Comparison of ENCODE assay signal across 22 cellular contexts in the genomic region with DNA sequence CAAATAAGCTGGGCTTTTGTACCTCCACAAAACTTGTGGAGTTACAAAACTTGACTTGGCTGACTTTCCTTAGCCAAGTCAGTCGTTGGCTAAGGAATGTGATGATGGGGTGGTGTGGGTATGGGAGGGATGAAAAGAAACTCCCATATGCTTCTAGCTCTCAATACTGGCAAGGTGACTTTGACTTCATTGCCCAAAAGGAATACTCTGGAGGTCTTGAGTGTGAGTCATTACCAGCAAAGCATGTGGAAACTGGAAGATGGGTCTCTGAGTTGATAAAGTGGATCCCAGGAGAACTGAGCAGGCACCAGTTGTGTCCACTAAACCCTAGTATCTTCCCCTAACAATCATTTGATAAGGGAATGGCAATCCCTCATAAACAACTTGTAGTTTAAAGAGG.
A peak's percentile ranks its signal among the peaks of the same experiment; 100 is the strongest.
DNase-seq lines count a peak whose midpoint lies in the region; ATAC-seq and TF ChIP-seq lines count a peak whose summit lies in the region.
"Had no signal": no experiment of that assay in that cellular context is flagged by ENCODE, and none has a peak within 500 bp of the region (broad histone marks: within the 10 kb centered on the region; RNA-seq: fewer than 3 reads in every experiment).

No MANE protein-coding gene starts in this region.

- H3K36me3 ChIP-seq in OCI-LY3 (replicated peaks; ENCODE audit: low read depth, low read length), result no peaks in the 10 kb centered on the region
- H3K36me3 ChIP-seq in mesodermal cell (ENCODE audit: control insufficient read depth, insufficient read depth, low read length), result peaks cover 7% of the 10 kb centered on the region
- H3K36me3 ChIP-seq in CD4-positive, alpha-beta memory T cell (ENCODE audit: insufficient read depth, low read length), result no peaks in the 10 kb centered on the region
- H3K36me3 ChIP-seq: BE2C, Peyer's patch, right atrium auricular region, suprapubic skin had no signal

- intact Hi-C loops in CD4-positive, alpha-beta memory T cell (cut with micrococcal nuclease), result no loop called here

- peak overlapping the region; percentile 55; the same call in 1 of the 2 replicates for H2AFZ ChIP-seq in OCI-LY3 (ENCODE audit: low read depth, low read length)

- H4K20me1 ChIP-seq in OCI-LY3 (ENCODE audit: insufficient read depth, low read length), result no peaks in the 10 kb centered on the region

- no peaks in the 10 kb centered on the region for H3K36me3 Mint-ChIP-seq in CD4-positive, alpha-beta memory T cell
- H3K36me3 Mint-ChIP-seq: T-cell had no signal

- H3K4me3 Mint-ChIP-seq in CD4-positive, alpha-beta memory T cell, result no peak overlapping the region
- H3K4me3 Mint-ChIP-seq: T-cell had no signal

- H3K79me2 ChIP-seq in OCI-LY3 (ENCODE audit: low read length), result no peaks in the 10 kb centered on the region

- H3K9me3 Mint-ChIP-seq in CD4-positive, alpha-beta memory T cell, result no peaks in the 10 kb centered on the region
- H3K9me3 Mint-ChIP-seq: T-cell had no signal

- DNase-seq in ELR (ENCODE audit: low read depth), result peak; percentile 62
- peak; percentile 42 for DNase-seq in fibroblast of gingiva (ENCODE audit: low read depth)
- DNase-seq in cerebellar nuclear complex (lab: John Stamatoyannopoulos, UW), result no peak
- no peak for DNase-seq in CD4-positive, alpha-beta memory T cell
- DNase-seq: activated CD4-positive, alpha-beta T cell treated with anti-CD3 and anti-CD28 coated beads for 1 hour; activated naive CD4-positive, alpha-beta T cell; DMS 273 treated with DMSO at 0.1 percent for 48 hours; effector CD8-positive, alpha-beta T cell; MV-4-11; NCI-H2107; NCI-H69; Peyer's patch; stimulated activated CD4-positive, alpha-beta T cell treated with anti-CD3 and anti-CD28 coated beads, Interleukin-2, amount 100 ng/mL, for 24 hours; stimulated activated CD8-positive, alpha-beta memory T cell treated with anti-CD3 and anti-CD28 coated beads, Interleukin-4, amount 100 ng/mL, for 48 hours; T-cell had no signal

- no peak overlapping the region for H3K9ac ChIP-seq in OCI-LY3 (ENCODE audit: low read length)

- H3K27ac ChIP-seq in OCI-LY3 (ENCODE audit: low read length), result no peak overlapping the region
- H3K27ac ChIP-seq in mesodermal cell (ENCODE audit: low read depth, low read length, severe bottlenecking), result peak overlapping the region; percentile 97
- H3K27ac ChIP-seq in CD4-positive, alpha-beta memory T cell (ENCODE audit: low read depth, low read length), result no peak overlapping the region
- H3K27ac ChIP-seq: Peyer's patch, right atrium auricular region, suprapubic skin had no signal

- H3K9me3 ChIP-seq in OCI-LY3 (ENCODE audit: insufficient read depth, low read length), result no peaks in the 10 kb centered on the region
- H3K9me3 ChIP-seq in mesodermal cell (ENCODE audit: control insufficient read depth, low read length), result no peaks in the 10 kb centered on the region
- H3K9me3 ChIP-seq in CD4-positive, alpha-beta memory T cell (ENCODE audit: control insufficient read depth in 1 of 2, low read length in 2 of 2), result no peaks in the 10 kb centered on the region
- H3K9me3 ChIP-seq: BE2C, Peyer's patch, right atrium auricular region, suprapubic skin had no signal

- ATAC-seq in esophagus mucosa (no peak), HG02852 (IDR thresholded peaks at IDR 0.05; ENCODE audit: unreplicated experiment) (no peak)
- ATAC-seq: T-cell had no signal

- H3K4me3 ChIP-seq in OCI-LY3 (ENCODE audit: low read length) (no peak overlapping the region), mesodermal cell (ENCODE audit: extremely low read depth, insufficient read depth, low read length, poor library complexity, severe bottlenecking) (no peak overlapping the region)
- H3K4me3 ChIP-seq in CD4-positive, alpha-beta memory T cell (ENCODE audit: low read length in 2 of 2), result no peak overlapping the region
- H3K4me3 ChIP-seq: Peyer's patch, right atrium auricular region, suprapubic skin had no signal

- H3K27me3 Mint-ChIP-seq in CD4-positive, alpha-beta memory T cell, result peaks cover 0 to 1% of the 10 kb centered on the region in 2 donors

- POLR2A ChIA-PET in CD4-positive, alpha-beta memory T cell (lab: Charles Lee; ENCODE audit: partially characterized antibody), result no interaction called here

- WGBS in mesodermal cell (ENCODE audit: insufficient coverage in 2 of 2), 2 experiments, result no CpG with 5 or more reads among the region's 1 CpG

- no peak for TF ChIP-seq CTCF in OCI-LY3 (IDR thresholded peaks at IDR 0.05; ENCODE audit: low read depth, low read length)

- H3K4me1 Mint-ChIP-seq in CD4-positive, alpha-beta memory T cell, result no peaks in the 10 kb centered on the region
- H3K4me1 Mint-ChIP-seq: T-cell had no signal

- H3K4me1 ChIP-seq in OCI-LY3 (ENCODE audit: low read length) (no peaks in the 10 kb centered on the region), mesodermal cell (ENCODE audit: control insufficient read depth, insufficient read depth, low read length, poor library complexity, severe bottlenecking) (peaks cover 29% of the 10 kb centered on the region)
- H3K4me1 ChIP-seq in CD4-positive, alpha-beta memory T cell (ENCODE audit: insufficient read depth, low read length), result no peaks in the 10 kb centered on the region
- H3K4me1 ChIP-seq: BE2C, Peyer's patch, right atrium auricular region, suprapubic skin had no signal

- H3K27me3 ChIP-seq in OCI-LY3 (ENCODE audit: low read depth, low read length), result no peaks in the 10 kb centered on the region
- no peaks in the 10 kb centered on the region for H3K27me3 ChIP-seq in CD4-positive, alpha-beta memory T cell (ENCODE audit: insufficient read depth, low read length)
- H3K27me3 ChIP-seq: BE2C, Peyer's patch, right atrium auricular region, suprapubic skin had no signal

- H3K4me2 ChIP-seq in OCI-LY3 (ENCODE audit: low read length), result no peak overlapping the region

- CTCF ChIA-PET in CD4-positive, alpha-beta memory T cell (lab: Charles Lee; ENCODE audit: partially characterized antibody), result no interaction called here

- H3K27ac Mint-ChIP-seq in CD4-positive, alpha-beta memory T cell, result no peak overlapping the region
- H3K27ac Mint-ChIP-seq: T-cell had no signal

Comparison
In these comparisons a context has a peak if more than half of its experiments do, and no peak if none do; other contexts are left out.
1. DNase-seq: peak in ELR (single experiment) and fibroblast of gingiva (single experiment); none in cerebellar nuclear complex (0 of 2) and CD4-positive, alpha-beta memory T cell (0 of 5).